In the genomic region with DNA sequence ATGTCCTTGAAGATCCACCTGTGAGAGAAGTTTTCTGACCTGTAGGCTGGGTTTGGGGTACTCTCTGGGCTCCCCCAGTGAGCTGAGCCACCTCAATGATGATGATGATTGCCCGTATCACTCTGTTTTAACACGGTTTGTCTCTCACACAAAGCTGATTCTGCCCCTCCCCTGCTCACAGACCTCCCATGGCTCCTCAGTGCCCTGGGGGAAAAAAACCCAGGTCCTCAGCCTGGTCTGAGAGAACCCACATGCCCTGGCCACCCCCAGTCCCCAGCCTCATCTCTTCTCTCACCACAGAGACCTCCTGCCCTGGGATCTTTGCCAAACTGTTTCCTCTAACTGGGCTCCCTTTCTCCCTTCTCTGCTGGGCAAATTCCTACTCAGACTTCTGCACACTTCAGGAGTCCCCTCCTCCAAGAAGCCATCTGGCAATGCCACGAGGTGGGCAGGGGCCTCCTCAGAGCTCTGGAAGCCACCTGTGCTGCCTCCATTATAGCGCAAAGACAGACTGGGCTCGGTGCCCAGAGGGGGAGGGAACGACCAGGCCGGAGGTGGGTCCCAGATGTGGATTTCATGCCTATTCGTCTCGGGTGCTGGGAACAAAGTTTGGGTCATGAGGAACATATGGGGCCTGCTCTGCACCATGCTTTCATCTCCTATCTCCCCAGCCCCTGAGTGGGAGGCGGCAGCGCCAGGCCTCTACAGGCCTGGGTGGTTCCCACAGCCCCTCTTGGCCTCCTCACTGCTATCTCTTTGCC, we compare ENCODE assay signal across 1 cellular context.
TF ChIP-seq lines count a peak whose summit lies in the region.

No MANE protein-coding gene starts in this region.

TF ChIP-seq in K562, 482 proteins besides CTCF, POLR2A, EP300 and RAD21:
- peak; percentile 23; the same call in 1 of the 2 replicates for TF ChIP-seq CBFA2T3 (IDR thresholded peaks at IDR 0.05)
- peak; percentile 30 for TF ChIP-seq RBM25 (IDR thresholded peaks at IDR 0.05; ENCODE audit: low read depth, low read length, severe bottlenecking)
- TF ChIP-seq KDM1A (IDR thresholded peaks at IDR 0.05): 0 out of 4 replicates have a peak, but pooled peaks of 1 of the 2 experiments have one; percentile 24
- TF ChIP-seq RBBP5 (IDR thresholded peaks at IDR 0.05; ENCODE audit: borderline replicate concordance, insufficient read depth, low read length, poor library complexity, severe bottlenecking): peak; percentile 37
- peak; percentile 74; the same call in 1 of the 2 replicates for TF ChIP-seq ZBTB7A (IDR thresholded peaks at IDR 0.05; ENCODE audit: borderline replicate concordance, control insufficient read depth, low read depth, low read length)
- TF ChIP-seq ZNF134 (CRISPR knock-in tag; conservative IDR thresholded peaks at IDR 0.05): no peak
- TF ChIP-seq NFIC (IDR thresholded peaks at IDR 0.05): peak; percentile 83
- TF ChIP-seq MCM5 (IDR thresholded peaks at IDR 0.05; ENCODE audit: low read depth): no peak
- TF ChIP-seq TRIM24 (IDR thresholded peaks at IDR 0.05): no peak
- TF ChIP-seq ELF2 (CRISPR knock-in tag; IDR thresholded peaks at IDR 0.05): no peak
- TF ChIP-seq, protein P1, sequence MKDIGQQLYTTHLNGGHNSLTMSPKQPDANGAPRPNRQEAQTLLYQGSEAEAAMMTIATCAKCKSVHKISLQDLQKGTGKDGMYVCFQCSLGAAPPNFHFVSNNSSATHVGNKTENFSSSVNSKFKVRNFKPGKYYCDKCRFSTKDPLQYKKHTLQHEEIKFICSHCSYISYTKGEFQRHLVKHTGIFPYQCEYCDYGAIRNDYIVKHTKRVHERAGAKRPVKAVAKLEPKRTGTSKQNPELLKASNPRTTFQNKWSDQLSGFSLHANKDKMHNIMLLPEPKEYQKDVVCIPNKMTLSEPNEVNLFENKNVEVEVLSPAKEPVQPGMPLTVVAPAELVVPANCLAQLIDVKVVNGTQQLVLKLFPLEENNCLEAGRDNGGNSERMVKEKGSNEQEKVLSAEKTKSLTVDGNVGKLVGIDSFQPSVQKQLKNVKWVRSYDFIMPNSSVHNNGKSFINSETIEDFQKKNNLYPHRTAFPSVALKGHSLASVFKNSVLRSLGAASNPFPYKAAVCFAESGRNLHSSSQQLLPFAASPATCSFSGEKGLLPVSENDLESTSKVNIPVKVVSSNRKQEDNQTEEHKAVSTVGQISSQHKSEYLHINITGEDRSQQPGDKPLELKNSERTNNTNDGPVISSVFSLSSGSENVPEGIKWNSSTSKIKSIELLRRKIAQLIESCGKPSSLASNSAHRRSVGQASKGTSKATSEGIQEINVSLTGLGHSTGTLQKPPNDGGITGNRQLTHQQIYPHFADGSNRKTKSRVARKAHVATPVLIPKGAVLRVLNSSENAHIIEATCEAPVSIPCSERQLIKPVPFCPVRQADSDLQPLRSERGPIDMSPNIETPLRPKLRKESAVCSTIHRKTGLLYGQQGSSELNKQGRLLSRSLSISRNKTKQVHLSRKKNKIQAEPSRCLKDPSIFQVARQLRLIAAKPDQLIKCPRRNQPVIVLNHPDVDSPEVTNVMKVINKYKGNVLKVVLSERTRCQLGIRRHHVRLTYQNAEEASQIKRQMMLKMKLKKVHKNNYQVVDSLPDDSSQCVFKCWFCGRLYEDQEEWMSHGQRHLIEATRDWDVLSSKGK (CRISPR knock-in tag; IDR thresholded peaks at IDR 0.05): no peak
- TF ChIP-seq HCFC1 (IDR thresholded peaks at IDR 0.05; ENCODE audit: low read depth, low read length): no peak
- TF ChIP-seq ZFX (CRISPR knock-in tag; IDR thresholded peaks at IDR 0.05): peak; percentile 46; the same call in 1 of the 2 replicates
- TF ChIP-seq SRSF9 (IDR thresholded peaks at IDR 0.05; ENCODE audit: borderline replicate concordance, low read depth, low read length): no peak
- TF ChIP-seq, protein P2, sequence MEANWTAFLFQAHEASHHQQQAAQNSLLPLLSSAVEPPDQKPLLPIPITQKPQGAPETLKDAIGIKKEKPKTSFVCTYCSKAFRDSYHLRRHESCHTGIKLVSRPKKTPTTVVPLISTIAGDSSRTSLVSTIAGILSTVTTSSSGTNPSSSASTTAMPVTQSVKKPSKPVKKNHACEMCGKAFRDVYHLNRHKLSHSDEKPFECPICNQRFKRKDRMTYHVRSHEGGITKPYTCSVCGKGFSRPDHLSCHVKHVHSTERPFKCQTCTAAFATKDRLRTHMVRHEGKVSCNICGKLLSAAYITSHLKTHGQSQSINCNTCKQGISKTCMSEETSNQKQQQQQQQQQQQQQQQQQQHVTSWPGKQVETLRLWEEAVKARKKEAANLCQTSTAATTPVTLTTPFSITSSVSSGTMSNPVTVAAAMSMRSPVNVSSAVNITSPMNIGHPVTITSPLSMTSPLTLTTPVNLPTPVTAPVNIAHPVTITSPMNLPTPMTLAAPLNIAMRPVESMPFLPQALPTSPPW (CRISPR knock-in tag; IDR thresholded peaks at IDR 0.05): peak; percentile 29; the same call in 1 of the 2 replicates
- no peak for TF ChIP-seq GTF2E2 (tag; IDR thresholded peaks at IDR 0.05)
- TF ChIP-seq, protein P3, sequence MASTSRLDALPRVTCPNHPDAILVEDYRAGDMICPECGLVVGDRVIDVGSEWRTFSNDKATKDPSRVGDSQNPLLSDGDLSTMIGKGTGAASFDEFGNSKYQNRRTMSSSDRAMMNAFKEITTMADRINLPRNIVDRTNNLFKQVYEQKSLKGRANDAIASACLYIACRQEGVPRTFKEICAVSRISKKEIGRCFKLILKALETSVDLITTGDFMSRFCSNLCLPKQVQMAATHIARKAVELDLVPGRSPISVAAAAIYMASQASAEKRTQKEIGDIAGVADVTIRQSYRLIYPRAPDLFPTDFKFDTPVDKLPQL (IDR thresholded peaks at IDR 0.05; ENCODE audit: extremely low read depth, insufficient read length): no peak
- 0 out of 2 replicates have a peak, but pooled peaks have one; percentile 24 for TF ChIP-seq HDAC2 (IDR thresholded peaks at IDR 0.05)
- TF ChIP-seq NR1H2 (CRISPR knock-in tag; IDR thresholded peaks at IDR 0.05): no peak
- TF ChIP-seq CHD1 (IDR thresholded peaks at IDR 0.05; ENCODE audit: low read length): no peak
- no peak for TF ChIP-seq JUND (IDR thresholded peaks at IDR 0.05; ENCODE audit: borderline replicate concordance, low read depth, low read length)
- no peak for TF ChIP-seq JUND (tag; IDR thresholded peaks at IDR 0.05; ENCODE audit: borderline replicate concordance, low read depth, low read length)
- no peak for TF ChIP-seq MXI1 (IDR thresholded peaks at IDR 0.05; ENCODE audit: low read depth, low read length)
- peak; percentile 16; the same call in 1 of the 2 replicates for TF ChIP-seq EP400 (IDR thresholded peaks at IDR 0.05)
- TF ChIP-seq RFX1 (IDR thresholded peaks at IDR 0.05): no peak
- TF ChIP-seq ZNF764 (CRISPR knock-in tag; IDR thresholded peaks at IDR 0.05; ENCODE audit: low read depth): no peak
- TF ChIP-seq, protein P4, sequence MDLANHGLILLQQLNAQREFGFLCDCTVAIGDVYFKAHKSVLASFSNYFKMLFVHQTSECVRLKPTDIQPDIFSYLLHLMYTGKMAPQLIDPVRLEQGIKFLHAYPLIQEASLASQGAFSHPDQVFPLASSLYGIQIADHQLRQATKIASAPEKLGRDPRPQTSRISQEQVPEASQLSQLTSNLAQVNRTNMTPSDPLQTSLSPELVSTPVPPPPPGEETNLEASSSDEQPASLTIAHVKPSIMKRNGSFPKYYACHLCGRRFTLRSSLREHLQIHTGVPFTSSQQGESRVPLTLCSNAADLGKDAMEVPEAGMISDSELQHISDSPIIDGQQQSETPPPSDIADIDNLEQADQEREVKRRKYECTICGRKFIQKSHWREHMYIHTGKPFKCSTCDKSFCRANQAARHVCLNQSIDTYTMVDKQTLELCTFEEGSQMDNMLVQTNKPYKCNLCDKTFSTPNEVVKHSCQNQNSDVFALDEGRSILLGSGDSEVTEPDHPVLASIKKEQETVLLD (IDR thresholded peaks at IDR 0.05): 0 out of 2 replicates have a peak, but pooled peaks have one; percentile 19
- TF ChIP-seq, protein P5, sequence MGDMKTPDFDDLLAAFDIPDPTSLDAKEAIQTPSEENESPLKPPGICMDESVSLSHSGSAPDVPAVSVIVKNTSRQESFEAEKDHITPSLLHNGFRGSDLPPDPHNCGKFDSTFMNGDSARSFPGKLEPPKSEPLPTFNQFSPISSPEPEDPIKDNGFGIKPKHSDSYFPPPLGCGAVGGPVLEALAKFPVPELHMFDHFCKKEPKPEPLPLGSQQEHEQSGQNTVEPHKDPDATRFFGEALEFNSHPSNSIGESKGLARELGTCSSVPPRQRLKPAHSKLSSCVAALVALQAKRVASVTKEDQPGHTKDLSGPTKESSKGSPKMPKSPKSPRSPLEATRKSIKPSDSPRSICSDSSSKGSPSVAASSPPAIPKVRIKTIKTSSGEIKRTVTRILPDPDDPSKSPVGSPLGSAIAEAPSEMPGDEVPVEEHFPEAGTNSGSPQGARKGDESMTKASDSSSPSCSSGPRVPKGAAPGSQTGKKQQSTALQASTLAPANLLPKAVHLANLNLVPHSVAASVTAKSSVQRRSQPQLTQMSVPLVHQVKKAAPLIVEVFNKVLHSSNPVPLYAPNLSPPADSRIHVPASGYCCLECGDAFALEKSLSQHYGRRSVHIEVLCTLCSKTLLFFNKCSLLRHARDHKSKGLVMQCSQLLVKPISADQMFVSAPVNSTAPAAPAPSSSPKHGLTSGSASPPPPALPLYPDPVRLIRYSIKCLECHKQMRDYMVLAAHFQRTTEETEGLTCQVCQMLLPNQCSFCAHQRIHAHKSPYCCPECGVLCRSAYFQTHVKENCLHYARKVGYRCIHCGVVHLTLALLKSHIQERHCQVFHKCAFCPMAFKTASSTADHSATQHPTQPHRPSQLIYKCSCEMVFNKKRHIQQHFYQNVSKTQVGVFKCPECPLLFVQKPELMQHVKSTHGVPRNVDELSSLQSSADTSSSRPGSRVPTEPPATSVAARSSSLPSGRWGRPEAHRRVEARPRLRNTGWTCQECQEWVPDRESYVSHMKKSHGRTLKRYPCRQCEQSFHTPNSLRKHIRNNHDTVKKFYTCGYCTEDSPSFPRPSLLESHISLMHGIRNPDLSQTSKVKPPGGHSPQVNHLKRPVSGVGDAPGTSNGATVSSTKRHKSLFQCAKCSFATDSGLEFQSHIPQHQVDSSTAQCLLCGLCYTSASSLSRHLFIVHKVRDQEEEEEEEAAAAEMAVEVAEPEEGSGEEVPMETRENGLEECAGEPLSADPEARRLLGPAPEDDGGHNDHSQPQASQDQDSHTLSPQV (IDR thresholded peaks at IDR 0.05): peak; percentile 68; the same call in 1 of the 2 replicates
- TF ChIP-seq KLF10 (CRISPR knock-in tag; IDR thresholded peaks at IDR 0.05): no peak
- TF ChIP-seq PTRF (tag; IDR thresholded peaks at IDR 0.05): no peak
- no peak for TF ChIP-seq DNMT1 (IDR thresholded peaks at IDR 0.05)
- no peak for TF ChIP-seq SP2 (IDR thresholded peaks at IDR 0.05; ENCODE audit: extremely low read depth, low read depth, low read length, poor library complexity, severe bottlenecking)
- TF ChIP-seq CTBP1 (IDR thresholded peaks at IDR 0.05; ENCODE audit: borderline replicate concordance): peak; percentile 18; the same call in 1 of the 2 replicates
- TF ChIP-seq TCF7L2 (IDR thresholded peaks at IDR 0.05; ENCODE audit: low read depth, low read length): no peak
- no peak for TF ChIP-seq KAT8 (IDR thresholded peaks at IDR 0.05; ENCODE audit: low read depth)
